20 cellular contexts compared by ENCODE assay signal in the genomic region with DNA sequence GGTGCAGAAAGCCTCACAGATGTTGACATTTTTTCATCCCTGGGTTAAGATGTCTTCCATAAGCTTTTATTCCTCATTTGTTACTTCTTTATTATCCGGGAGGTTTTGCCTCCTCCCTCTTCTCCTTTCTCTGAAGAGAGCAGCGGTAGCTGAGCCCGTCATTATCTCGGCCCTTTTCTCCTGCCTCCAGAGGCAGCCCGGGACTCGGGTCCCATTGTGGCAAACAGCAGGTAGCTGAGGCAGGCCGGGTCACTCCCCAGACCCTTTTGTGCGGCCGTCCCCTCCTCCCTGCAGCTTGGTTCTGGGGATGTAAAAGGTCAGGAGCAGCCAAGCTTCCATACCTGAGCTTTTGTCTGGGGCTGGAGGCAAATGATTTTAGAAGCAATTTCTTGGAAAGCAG.
DNase-seq lines count a peak whose midpoint lies in the region.
"Had no signal": no experiment of that assay in that cellular context is flagged by ENCODE, and none has a peak within 500 bp of the region (broad histone marks: within the 10 kb centered on the region; RNA-seq: fewer than 3 reads in every experiment).

No MANE protein-coding gene starts in this region.

- H3K4me1 Mint-ChIP-seq in immature natural killer cell = no peaks in the 10 kb centered on the region
- H3K4me1 Mint-ChIP-seq: activated naive CD8-positive, alpha-beta T cell treated with anti-CD3 and anti-CD28 coated beads for 36 hours; activated T-helper 17 cell treated with anti-CD3 and anti-CD28 coated beads, Interleukin-2, amount 50 U/mL, for 72 hours had no signal

- H3K4me3 Mint-ChIP-seq in immature natural killer cell = no peak overlapping the region
- H3K4me3 Mint-ChIP-seq: activated naive CD8-positive, alpha-beta T cell treated with anti-CD3 and anti-CD28 coated beads for 36 hours; activated T-helper 17 cell treated with anti-CD3 and anti-CD28 coated beads, Interleukin-2, amount 50 U/mL, for 72 hours; stimulated activated naive CD8-positive, alpha-beta T cell treated with anti-CD3 and anti-CD28 coated beads, Interleukin-15, Interleukin-2, amounts not matched to agents 100 ng/mL and 50 ng/mL, for 24 hours; T-helper 1 cell treated with Interleukin-12 subunit alpha and Interleukin-12 subunit beta and Interleukin-4 antibody, amounts not matched to agents 30 μg/mL and 1 μg/mL, for 36 hours had no signal

- H3K27ac Mint-ChIP-seq in immature natural killer cell = no peak overlapping the region
- H3K27ac Mint-ChIP-seq: activated naive CD8-positive, alpha-beta T cell treated with anti-CD3 and anti-CD28 coated beads for 36 hours; activated T-helper 17 cell treated with anti-CD3 and anti-CD28 coated beads, Interleukin-2, amount 50 U/mL, for 72 hours; stimulated activated naive CD8-positive, alpha-beta T cell treated with anti-CD3 and anti-CD28 coated beads, Interleukin-15, Interleukin-2, amounts not matched to agents 100 ng/mL and 50 ng/mL, for 24 hours; T-helper 1 cell treated with Interleukin-12 subunit alpha and Interleukin-12 subunit beta and Interleukin-4 antibody, amounts not matched to agents 30 μg/mL and 1 μg/mL, for 36 hours had no signal

- no peaks in the 10 kb centered on the region for H3K36me3 Mint-ChIP-seq in immature natural killer cell
- H3K36me3 Mint-ChIP-seq: activated naive CD8-positive, alpha-beta T cell treated with anti-CD3 and anti-CD28 coated beads for 36 hours had no signal

- peaks cover 0 to 7% (median 0%) of the 10 kb centered on the region in 3 donors for H3K27me3 Mint-ChIP-seq in immature natural killer cell (ENCODE audit: low read depth in 3 of 3)

- DNase-seq in COR-L47 (lab: John Stamatoyannopoulos, UW) (peak; percentile 47), NCI-H146 treated with DMSO at 0.1 percent for 48 hours (lab: John Stamatoyannopoulos, UW; ENCODE audit: unreplicated experiment) (peak; percentile 87), ecto neural progenitor cell (ENCODE audit: low spot score) (peak; percentile 90), mesenteric fat pad (ENCODE audit: low spot score) (peak; percentile 60), immature natural killer cell (no peak), substantia nigra (lab: John Stamatoyannopoulos, UW) (no peak), HUDEP-2 (lab: John Stamatoyannopoulos, UW; ENCODE audit: unreplicated experiment in 76 of 76) (no peak)
- DNase-seq in activated CD4-positive, alpha-beta T cell treated with anti-CD3 and anti-CD28 coated beads, Interleukin-2, amount 50 U/mL, for 4 hours = no peak
- DNase-seq: activated CD4-positive, alpha-beta T cell treated with anti-CD3 and anti-CD28 coated beads for 4 hours; activated naive CD8-positive, alpha-beta T cell treated with anti-CD3 and anti-CD28 coated beads for 36 hours; Caco-2; DND-41; NCI-H2029 had no signal

- H3K9me3 Mint-ChIP-seq in immature natural killer cell = peaks cover 0 to 2% (median 0%) of the 10 kb centered on the region in 6 donors
- H3K9me3 Mint-ChIP-seq: activated naive CD8-positive, alpha-beta T cell treated with anti-CD3 and anti-CD28 coated beads for 36 hours; stimulated activated naive CD8-positive, alpha-beta T cell treated with anti-CD3 and anti-CD28 coated beads, Interleukin-15, Interleukin-2, amounts not matched to agents 100 ng/mL and 50 ng/mL, for 24 hours had no signal

- H3K27ac ChIP-seq in substantia nigra (ENCODE audit: low read depth, low read length, poor library complexity, severe bottlenecking) = no peak overlapping the region
- H3K27ac ChIP-seq: A549, HL-60, right atrium auricular region, tibial artery had no signal

Comparison
In these comparisons a context has a peak if more than half of its experiments do, and no peak if none do; other contexts are left out.
1. DNase-seq: peak in COR-L47 (single experiment), NCI-H146 treated with DMSO at 0.1 percent for 48 hours (single experiment), ecto neural progenitor cell (single experiment) and mesenteric fat pad (single experiment); none in immature natural killer cell (0 of 3), substantia nigra (0 of 49), HUDEP-2 (0 of 76) and activated CD4-positive, alpha-beta T cell treated with anti-CD3 and anti-CD28 coated beads, Interleukin-2, amount 50 U/mL, for 4 hours (0 of 2).